ENCODE assay signal across 8 cellular contexts in the genomic region with DNA sequence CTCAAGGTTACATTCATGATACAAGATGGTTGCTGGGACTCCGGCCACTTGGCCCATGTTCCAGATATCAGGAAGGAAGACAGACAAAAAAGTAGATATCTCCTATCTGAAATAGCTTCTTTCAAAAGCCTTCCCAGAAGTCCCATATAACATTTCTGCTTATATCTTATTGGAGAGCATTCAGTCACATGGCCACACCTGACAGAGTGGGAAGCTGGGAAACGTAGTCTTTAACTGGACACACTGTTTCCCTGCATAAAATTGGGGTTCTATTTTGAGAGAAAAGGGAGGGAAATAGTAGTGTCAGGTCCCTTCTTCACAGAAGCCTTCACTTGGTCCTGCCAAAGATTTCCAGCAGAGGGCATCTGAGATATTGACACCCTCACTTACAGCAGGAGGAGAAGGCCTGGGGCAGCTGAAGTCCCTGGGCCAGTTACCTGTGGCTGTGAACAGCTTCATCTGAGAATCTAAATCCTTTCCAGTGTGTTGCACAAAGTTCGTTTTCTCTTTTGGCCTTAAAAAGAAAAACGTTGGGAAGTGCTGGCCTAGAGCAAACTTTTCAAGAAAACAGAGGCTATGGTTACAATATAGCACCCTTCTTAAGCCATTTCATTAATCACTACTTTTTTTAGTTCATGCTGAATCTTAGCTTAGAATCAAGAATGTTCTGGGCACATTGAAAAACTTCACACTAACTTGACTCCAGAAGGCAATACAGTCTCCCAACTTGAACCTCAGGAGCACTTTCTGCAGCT. TPM values are rescaled to one million over a fixed set of nuclear protein-coding genes. Genes with fewer than 3 reads are reported as not detected.
DNase-seq lines count a peak whose midpoint lies in the region; ATAC-seq, FAIRE-seq and TF ChIP-seq lines count a peak whose summit lies in the region.

No MANE protein-coding gene starts in this region.

- peak; percentile 73 for ATAC-seq in HG03442 (IDR thresholded peaks at IDR 0.05; ENCODE audit: unreplicated experiment)
- ATAC-seq in GM12878, result peak; percentile 98
- ATAC-seq in lower lobe of right lung, result peak; percentile 27 to 50
- ATAC-seq in stimulated activated naive B cell treated with anti-CD40 and anti-IgM and Interleukin-4, amounts not matched to agents 10 μg/mL and 1 μg/mL and 100 μg/mL, for 72 hours (replicated peaks), result peak; percentile 73 to 83

- peak; percentile 56 for TF ChIP-seq RAD21 in GM12878 (IDR thresholded peaks at IDR 0.05; ENCODE audit: insufficient read depth, low read depth, low read length)

- H3K4me3 Mint-ChIP-seq in stimulated activated naive B cell treated with anti-CD40 and anti-IgM and Interleukin-4, amounts not matched to agents 10 μg/mL and 1 μg/mL and 100 μg/mL, for 72 hours, result no peak overlapping the region

- DNase-seq in GM12865 (ENCODE audit: low read depth) (peak; percentile 60), T-helper 2 cell (peak in 4 of 5 experiments; percentile 23 to 87 (median 43)), GM12878 (ENCODE audit: low read depth, low spot score) (no peak), lower lobe of right lung (no peak), occipital lobe (lab: John Stamatoyannopoulos, UW) (no peak), DMS114 treated with DMSO at 0.1 percent for 48 hours (lab: John Stamatoyannopoulos, UW; ENCODE audit: unreplicated experiment) (no peak)
- peak; percentile 9 for DNase-seq in stimulated activated naive B cell treated with anti-CD40 and anti-IgM and Interleukin-4, amounts not matched to agents 10 μg/mL and 1 μg/mL and 100 μg/mL, for 72 hours

- TF ChIP-seq POLR2A in GM12878 (IDR thresholded peaks at IDR 0.05; ENCODE audit: low read depth, low read length), result no peak

- H3K4me2 ChIP-seq in GM12878 (ENCODE audit: control insufficient read depth, insufficient read depth), result no peak overlapping the region

- in situ Hi-C loops in GM12878 (cut with MboI), result loop anchor here (5.0 kb wide), 1 partner anchor 271 kb away; no protein-coding TSS in a partner anchor

- H3K4me1 ChIP-seq in GM12878 (ENCODE audit: control insufficient read depth, insufficient read depth, low read length) (no peaks in the 10 kb centered on the region), lower lobe of right lung (no peaks in the 10 kb centered on the region)

- no peak for FAIRE-seq in GM12878 (lab: Jason Lieb, UNC)

- H3K27ac ChIP-seq in GM12878 (ENCODE audit: control insufficient read depth, insufficient read depth) (no peak overlapping the region), lower lobe of right lung (no peak overlapping the region)

- WGBS in GM12878 (ENCODE audit: insufficient coverage, insufficient replicate concordance, low lambda C conversion rate, missing lambda C conversion rate), result 2% methylated on average over 4 of the region's 4 CpGs

- intact Hi-C loops in GM12878 (cut with micrococcal nuclease; ENCODE audit: unreplicated experiment), result loop anchor here (1.0 to 2.0 kb wide), 3 partner anchors 126 to 562 kb away; no protein-coding TSS in a partner anchor
- intact Hi-C loops in lower lobe of right lung (cut with DNase I), result no loop called here

- no peak for TF ChIP-seq EP300 in GM12878 (IDR thresholded peaks at IDR 0.05; ENCODE audit: borderline replicate concordance in 1 of 2, control insufficient read depth in 1 of 2, low read depth in 2 of 2, low read length in 2 of 2)

- SMC1A ChIA-PET in GM12878 (lab: Charles Lee; ENCODE audit: uncharacterized antibody, unreplicated experiment), result interaction anchor here (0.9 to 5.2 kb wide), 15 partner anchors 9 to 280 kb away, joined by 3 to 61 read pairs (median 4); no protein-coding TSS in a partner anchor

- H3K9me3 Mint-ChIP-seq in stimulated activated naive B cell treated with anti-CD40 and anti-IgM and Interleukin-4, amounts not matched to agents 10 μg/mL and 1 μg/mL and 100 μg/mL, for 72 hours, result no peaks in the 10 kb centered on the region

- no peak overlapping the region for H3K4me3 ChIP-seq in GM12865 (ENCODE audit: low read depth, low read length)
- no peak overlapping the region for H3K4me3 ChIP-seq in GM12878
- H3K4me3 ChIP-seq in lower lobe of right lung, result no peak overlapping the region

- peaks cover 3 to 13% of the 10 kb centered on the region in 2 donors for H3K4me1 Mint-ChIP-seq in stimulated activated naive B cell treated with anti-CD40 and anti-IgM and Interleukin-4, amounts not matched to agents 10 μg/mL and 1 μg/mL and 100 μg/mL, for 72 hours

- no peak overlapping the region for H3K9ac ChIP-seq in GM12878 (ENCODE audit: control insufficient read depth, insufficient read depth, low read length)

- no peaks in the 10 kb centered on the region for H3K36me3 Mint-ChIP-seq in stimulated activated naive B cell treated with anti-CD40 and anti-IgM and Interleukin-4, amounts not matched to agents 10 μg/mL and 1 μg/mL and 100 μg/mL, for 72 hours

- H3K9me3 ChIP-seq in GM12878 (replicated peaks; ENCODE audit: control insufficient read depth, insufficient read depth, low read length) (no peaks in the 10 kb centered on the region), lower lobe of right lung (no peaks in the 10 kb centered on the region)

- H4K20me1 ChIP-seq in GM12878 (ENCODE audit: control insufficient read depth, insufficient read depth), result no peaks in the 10 kb centered on the region

- POLR2A ChIA-PET in GM12878 (lab: Charles Lee), result no interaction called here

- H3K27me3 ChIP-seq in GM12878 (replicated peaks in 1 of 2; ENCODE audit: control insufficient read depth in 2 of 2, insufficient read depth in 2 of 2, low read length in 1 of 2), result no peaks in the 10 kb centered on the region
- H3K27me3 ChIP-seq in lower lobe of right lung (ENCODE audit: low read depth), result no peaks in the 10 kb centered on the region

- TF ChIP-seq CTCF in GM12865 (IDR thresholded peaks at IDR 0.05; ENCODE audit: insufficient read depth, low read depth, low read length, missing control alignments) (peak; percentile 52), GM12878 (IDR thresholded peaks at IDR 0.05 in 2 of 3, conservative IDR thresholded peaks at IDR 0.05 in 1 of 3; ENCODE audit: control insufficient read depth in 2 of 3, extremely low read depth in 1 of 3, insufficient read depth in 1 of 3, low read depth in 3 of 3, low read length in 3 of 3) (peak; percentile 45 to 57 (median 57); a peak in 4 of 6 replicates), lower lobe of right lung (IDR thresholded peaks at IDR 0.05) (peak; percentile 50)

- H3K27me3 Mint-ChIP-seq in stimulated activated naive B cell treated with anti-CD40 and anti-IgM and Interleukin-4, amounts not matched to agents 10 μg/mL and 1 μg/mL and 100 μg/mL, for 72 hours, result no peaks in the 10 kb centered on the region

- H2AFZ ChIP-seq in GM12878 (ENCODE audit: control insufficient read depth, low read depth, low read length), result no peak overlapping the region

- H3K36me3 ChIP-seq in GM12878 (ENCODE audit: control insufficient read depth in 2 of 2, insufficient read depth in 2 of 2, low read length in 1 of 2) (no peaks in the 10 kb centered on the region), lower lobe of right lung (no peaks in the 10 kb centered on the region)

- RAD21 ChIA-PET in GM12878 (lab: Charles Lee; ENCODE audit: unreplicated experiment), result interaction anchor here (0.5 to 4.7 kb wide), 7 partner anchors 10 to 330 kb away, joined by 3 to 98 read pairs (median 6); no protein-coding TSS in a partner anchor

- BruUV-seq in GM12878 (replicated peaks; lab: Mats Ljungman, UMichigan), result no TSS peak

- no peaks in the 10 kb centered on the region for H3K79me2 ChIP-seq in GM12878 (ENCODE audit: control insufficient read depth, insufficient read depth, low read length)

- no peak overlapping the region for H3K27ac Mint-ChIP-seq in stimulated activated naive B cell treated with anti-CD40 and anti-IgM and Interleukin-4, amounts not matched to agents 10 μg/mL and 1 μg/mL and 100 μg/mL, for 72 hours

- CTCF ChIA-PET in GM12878 (lab: Yijun Ruan, JAX), result interaction anchor here (0.6 to 8.1 kb wide), 23 partner anchors 8 to 577 kb away, joined by 3 to 192 read pairs (median 4); partner anchors contain the start of gene PRLR

TF ChIP-seq in GM12878, 131 proteins besides CTCF, POLR2A, EP300 and RAD21:
- no peak for TF ChIP-seq NFYA (IDR thresholded peaks at IDR 0.05; ENCODE audit: borderline replicate concordance, low read depth, low read length)
- 0 out of 2 replicates have a peak, but pooled peaks have one; percentile 10 for TF ChIP-seq YY1 (IDR thresholded peaks at IDR 0.05; ENCODE audit: low read depth, low read length)
- TF ChIP-seq ASH2L (IDR thresholded peaks at IDR 0.05; ENCODE audit: borderline replicate concordance, low read depth), result no peak
- TF ChIP-seq SMC3 (IDR thresholded peaks at IDR 0.05; ENCODE audit: borderline replicate concordance, low read length), result peak; percentile 79
- TF ChIP-seq IRF5 (IDR thresholded peaks at IDR 0.05; ENCODE audit: borderline replicate concordance), result no peak

RNA-seq across cellular contexts. Expression of gene SPEF2, which starts 33.5 kb away (rescaled TPM):
- 7.4 and 11.3 TPM in 2 replicates for total RNA-seq in GM12878 (2013; cell fraction: nucleolus; rRNA removed)
- total RNA-seq in GM12878 (2014; rRNA removed), result 0.11 TPM in 1 of 2 replicates, not detected in the other
- 0.05 and 0.27 TPM in 2 replicates for total RNA-seq in GM12878 (2014; rRNA removed; fragmentation: Illumina TruSeq; extraction: Trizol)
- total RNA-seq in GM12878 (2021), result 0.24 TPM in 1 of 2 replicates, not detected in the other
- polyA plus RNA-seq in GM12878 (2011; ENCODE audit: low read depth), result not detected
- 2.0 and 3.9 TPM in 2 replicates for polyA plus RNA-seq in GM12878 (2011; rRNA removed)
- polyA plus RNA-seq in GM12878 (2011; cell fraction: cytosol; rRNA removed), result 0.48 TPM in 2 replicates
- 3.3 and 5.0 TPM in 2 replicates for polyA plus RNA-seq in GM12878 (2011; cell fraction: nucleus; rRNA removed)
- 0.07 TPM in 1 of 2 replicates, not detected in the other for polyA plus RNA-seq in GM12878 (2012)
- 0.07 and 0.38 TPM in 2 replicates for polyA plus RNA-seq in GM12878 (2014; fragmentation: Illumina TruSeq; extraction: Trizol)
- polyA plus RNA-seq in GM12878 (2014; fragmentation: Nextera tagmentation; extraction: Ambion mirVana), result under 1 TPM; 0.03 to 0.05 TPM
- polyA plus RNA-seq in GM12878 (2014; rRNA removed), result 0.14 TPM in 1 of 2 replicates, not detected in the other
- polyA plus RNA-seq in GM12878 (2016; fragmentation: Nextera tagmentation; extraction: Ambion mirVana), result under 1 TPM in 1 of 2 experiments, not detected in 1; 0.04 TPM
- 0.77 and 1.2 TPM in 2 replicates for polyA minus RNA-seq in GM12878 (2011; rRNA and poly(A)+ RNA removed)
- polyA minus RNA-seq in GM12878 (2011; cell fraction: cytosol; rRNA and poly(A)+ RNA removed), result not detected in 2 replicates
- 3.4 TPM in 2 replicates for polyA minus RNA-seq in GM12878 (2011; cell fraction: nucleus; rRNA and poly(A)+ RNA removed)
- 17.6 TPM for total RNA-seq in lower lobe of right lung
- 9.0 TPM for total RNA-seq in occipital lobe

Comparison
In these comparisons a context has a peak if more than half of its experiments do, and no peak if none do; other contexts are left out.
1. DNase-seq: peak in GM12865 (single experiment), T-helper 2 cell (4 of 5) and stimulated activated naive B cell treated with anti-CD40 and anti-IgM and Interleukin-4, amounts not matched to agents 10 μg/mL and 1 μg/mL and 100 μg/mL, for 72 hours (single experiment); none in GM12878 (single experiment), lower lobe of right lung (single experiment), occipital lobe (single experiment) and DMS114 treated with DMSO at 0.1 percent for 48 hours (single experiment).
2. ATAC-seq: peak in every context shown above with its lines; median percentile 98 in GM12878; 78 in stimulated activated naive B cell treated with anti-CD40 and anti-IgM and Interleukin-4, amounts not matched to agents 10 μg/mL and 1 μg/mL and 100 μg/mL, for 72 hours; 73 in HG03442; 38 in lower lobe of right lung.
3. Peak in every context shown above with its lines, with median percentiles within 50 percentile points of each other: CTCF ChIP-seq.